8 cellular contexts compared by ENCODE assay signal in genomic region chr17:7042507-7043194, GRCh38. TPM values are rescaled to one million over a fixed set of nuclear protein-coding genes. Genes with fewer than 3 reads are reported as not detected.
A peak's percentile ranks its signal among the peaks of the same experiment; 100 is the strongest.
DNase-seq lines count a peak whose midpoint lies in the region; ATAC-seq, FAIRE-seq and TF ChIP-seq lines count a peak whose summit lies in the region.

No MANE protein-coding gene starts in this region.

- H3K4me1 Mint-ChIP-seq in CD4-positive, alpha-beta memory T cell: peaks cover 16 to 71% (median 39%) of the 10 kb centered on the region in 4 donors
- H3K4me1 Mint-ChIP-seq in activated CD4-positive, alpha-beta memory T cell treated with anti-CD3 and anti-CD28 coated beads for 36 hours (ENCODE audit: low read depth): peaks cover 49% of the 10 kb centered on the region

- DNase-seq in CD4-positive, alpha-beta memory T cell: peak in 4 of 5 donors; percentile 36 to 60 (median 50)
- DNase-seq in activated CD4-positive, alpha-beta memory T cell treated with anti-CD3 and anti-CD28 coated beads for 36 hours: peak; percentile 70
- peak in 1 of 2 experiments; percentile 26 for DNase-seq in erythroblast (lab: John Stamatoyannopoulos, UW)
- no peak for DNase-seq in small intestine
- no peak for DNase-seq in SIG-M5 (lab: John Stamatoyannopoulos, UW)

- H2AFZ ChIP-seq in parathyroid adenoma: peak overlapping the region; percentile 92

- H3K9me3 Mint-ChIP-seq in CD4-positive, alpha-beta memory T cell: no peaks in the 10 kb centered on the region
- H3K9me3 Mint-ChIP-seq in activated CD4-positive, alpha-beta memory T cell treated with anti-CD3 and anti-CD28 coated beads for 36 hours: no peaks in the 10 kb centered on the region

- peak overlapping the region; percentile 77 for H3K9ac ChIP-seq in parathyroid adenoma

- intact Hi-C loops in CD4-positive, alpha-beta memory T cell (cut with micrococcal nuclease): no loop called here
- intact Hi-C loops in activated CD4-positive, alpha-beta memory T cell treated with anti-CD3 and anti-CD28 coated beads for 36 hours (cut with micrococcal nuclease): no loop called here

- H3K36me3 ChIP-seq in CD4-positive, alpha-beta memory T cell (ENCODE audit: insufficient read depth, low read length): no peaks in the 10 kb centered on the region
- H3K36me3 ChIP-seq in parathyroid adenoma (ENCODE audit: control insufficient read depth, insufficient read depth, low read length): no peaks in the 10 kb centered on the region
- H3K36me3 ChIP-seq in small intestine (ENCODE audit: control insufficient read depth in 2 of 2, insufficient read depth in 2 of 2, low read length in 2 of 2): no peaks in the 10 kb centered on the region

- no peaks in the 10 kb centered on the region for H3K36me3 Mint-ChIP-seq in CD4-positive, alpha-beta memory T cell
- H3K36me3 Mint-ChIP-seq in activated CD4-positive, alpha-beta memory T cell treated with anti-CD3 and anti-CD28 coated beads for 36 hours: peaks cover 4% of the 10 kb centered on the region

- ATAC-seq in HG02642 (IDR thresholded peaks at IDR 0.05; ENCODE audit: poor library complexity, unreplicated experiment): no peak
- ATAC-seq in GM19324 (IDR thresholded peaks at IDR 0.05; ENCODE audit: low FRiP score, unreplicated experiment): no peak

- peak; percentile 26 for TF ChIP-seq POLR2A in erythroblast (IDR thresholded peaks at IDR 0.05; ENCODE audit: low read length)

- peak overlapping the region; percentile 5 to 96 (median 87) for H3K27ac Mint-ChIP-seq in CD4-positive, alpha-beta memory T cell
- H3K27ac Mint-ChIP-seq in activated CD4-positive, alpha-beta memory T cell treated with anti-CD3 and anti-CD28 coated beads for 36 hours: peak overlapping the region; percentile 66

- CTCF ChIA-PET in CD4-positive, alpha-beta memory T cell (lab: Charles Lee; ENCODE audit: partially characterized antibody): interaction anchor here (1.6 to 15.5 kb wide), 2 partner anchors 95 to 128 kb away, joined by 3 to 430 read pairs; no protein-coding TSS in a partner anchor
- CTCF ChIA-PET in activated CD4-positive, alpha-beta memory T cell treated with anti-CD3 and anti-CD28 coated beads for 36 hours (lab: Charles Lee): interaction anchor here (0.8 to 20.9 kb wide), 5 partner anchors 9 to 135 kb away, joined by 3 to 509 read pairs (median 3); no protein-coding TSS in a partner anchor

- TF ChIP-seq CTCF in parathyroid adenoma (IDR thresholded peaks at IDR 0.05): no peak

- no peaks in the 10 kb centered on the region for H3K79me2 ChIP-seq in parathyroid adenoma

- peaks cover 58% of the 10 kb centered on the region for H3K4me1 ChIP-seq in CD4-positive, alpha-beta memory T cell (ENCODE audit: insufficient read depth, low read length)
- peaks cover 29% of the 10 kb centered on the region for H3K4me1 ChIP-seq in parathyroid adenoma
- peaks cover 8 to 11% of the 10 kb centered on the region in 2 donors for H3K4me1 ChIP-seq in small intestine (ENCODE audit: control insufficient read depth in 2 of 2, insufficient read depth in 1 of 2, low read depth in 1 of 2, low read length in 1 of 2)

- peak overlapping the region; percentile 36 to 59 for H3K4me3 ChIP-seq in CD4-positive, alpha-beta memory T cell (ENCODE audit: low read length in 2 of 2)
- H3K4me3 ChIP-seq in parathyroid adenoma (ENCODE audit: low read depth, low read length) (peak overlapping the region; percentile 66), small intestine (ENCODE audit: low read depth in 1 of 2, low read length in 2 of 2) (peak overlapping the region in 1 of 2 donors; percentile 33)

- peak overlapping the region; percentile 74 to 94 (median 80) for H3K4me3 Mint-ChIP-seq in CD4-positive, alpha-beta memory T cell
- H3K4me3 Mint-ChIP-seq in activated CD4-positive, alpha-beta memory T cell treated with anti-CD3 and anti-CD28 coated beads for 36 hours: peak overlapping the region; percentile 71

- FAIRE-seq in small intestine (lab: Jason Lieb, UNC): no peak

- H3K4me2 ChIP-seq in parathyroid adenoma (ENCODE audit: low read length): peak overlapping the region; percentile 85

- no peaks in the 10 kb centered on the region for H3K9me3 ChIP-seq in CD4-positive, alpha-beta memory T cell (ENCODE audit: control insufficient read depth in 1 of 2, low read length in 2 of 2)
- H3K9me3 ChIP-seq in parathyroid adenoma (ENCODE audit: control insufficient read depth, low read length) (no peaks in the 10 kb centered on the region), small intestine (ENCODE audit: control insufficient read depth, low read depth) (no peaks in the 10 kb centered on the region)

- peaks cover 2% of the 10 kb centered on the region in 2 donors for H3K27me3 Mint-ChIP-seq in CD4-positive, alpha-beta memory T cell
- H3K27me3 Mint-ChIP-seq in activated CD4-positive, alpha-beta memory T cell treated with anti-CD3 and anti-CD28 coated beads for 36 hours: peaks cover 2% of the 10 kb centered on the region

- peak overlapping the region; percentile 35 for H3K27ac ChIP-seq in CD4-positive, alpha-beta memory T cell (ENCODE audit: low read depth, low read length)
- H3K27ac ChIP-seq in parathyroid adenoma (peak overlapping the region; percentile 96), small intestine (ENCODE audit: low read depth in 1 of 2, low read length in 1 of 2) (no peak overlapping the region)

- POLR2A ChIA-PET in CD4-positive, alpha-beta memory T cell (lab: Charles Lee; ENCODE audit: partially characterized antibody): interaction anchor here (0.6 to 2.7 kb wide), 9 partner anchors 10 to 648 kb away, joined by 3 to 11 read pairs (median 4); partner anchors contain the start of genes BCL6B and RNASEK
- POLR2A ChIA-PET in activated CD4-positive, alpha-beta memory T cell treated with anti-CD3 and anti-CD28 coated beads for 36 hours (lab: Charles Lee): interaction anchor here (2.0 kb wide), 1 partner anchor 91 kb away, joined by 5 read pairs; no protein-coding TSS in a partner anchor

- H3K27me3 ChIP-seq in CD4-positive, alpha-beta memory T cell (ENCODE audit: insufficient read depth, low read length): no peaks in the 10 kb centered on the region
- H3K27me3 ChIP-seq in parathyroid adenoma (ENCODE audit: control insufficient read depth, insufficient read depth, low read length) (no peaks in the 10 kb centered on the region), small intestine (ENCODE audit: control insufficient read depth in 2 of 2, insufficient read depth in 2 of 2, low read length in 2 of 2) (no peaks in the 10 kb centered on the region)

- 6 to 10% (median 10%) methylated on average over 40 to 52 of the region's 52 CpGs for WGBS in small intestine, 3 donors

RNA-seq across cellular contexts. Expression of gene SLC16A11, which starts 1.2 kb away (rescaled TPM):
- total RNA-seq in CD4-positive, alpha-beta memory T cell: 1 to 10 TPM in 1 of 2 experiments, under 1 TPM in 1; 0.89 to 1.2 TPM
- polyA plus RNA-seq in CD4-positive, alpha-beta memory T cell: under 1 TPM; 0.50 to 0.69 TPM
- total RNA-seq in activated CD4-positive, alpha-beta memory T cell treated with anti-CD3 and anti-CD28 coated beads for 36 hours: 1 to 10 TPM; 1.4 to 1.5 TPM
- 1 to 10 TPM in 1 of 3 donors, not detected in 2; 2.3 TPM for polyA plus RNA-seq in small intestine

RNA-seq across cellular contexts. Expression of gene SLC16A13, which starts 6.8 kb away (rescaled TPM):
- 10 to 100 TPM; 13.1 to 13.7 TPM for total RNA-seq in CD4-positive, alpha-beta memory T cell
- polyA plus RNA-seq in CD4-positive, alpha-beta memory T cell: 1 to 10 TPM in 1 of 2 donors, under 1 TPM in 1; 0.93 to 1.8 TPM
- 10 to 100 TPM; 10.4 to 10.7 TPM for total RNA-seq in activated CD4-positive, alpha-beta memory T cell treated with anti-CD3 and anti-CD28 coated beads for 36 hours
- 1 to 10 TPM; 1.8 to 8.0 (median 1.9) TPM for polyA plus RNA-seq in small intestine

RNA-seq across cellular contexts. Expression of gene BCL6B, which starts 19.8 kb away (rescaled TPM):
- total RNA-seq in CD4-positive, alpha-beta memory T cell: not detected
- not detected for polyA plus RNA-seq in CD4-positive, alpha-beta memory T cell
- total RNA-seq in activated CD4-positive, alpha-beta memory T cell treated with anti-CD3 and anti-CD28 coated beads for 36 hours: 1 to 10 TPM in 1 of 2 experiments, under 1 TPM in 1; 0.53 to 1.3 TPM
- 1 to 10 TPM in 2 of 3 donors, under 1 TPM in 1; 0.45 to 8.7 (median 2.4) TPM for polyA plus RNA-seq in small intestine

RNA-seq across cellular contexts. Expression of gene RNASEK, which starts 30.2 kb away (rescaled TPM):
- total RNA-seq in CD4-positive, alpha-beta memory T cell: 100 to 1,000 TPM; 166 to 179 TPM
- 100 to 1,000 TPM; 410 to 812 TPM for polyA plus RNA-seq in CD4-positive, alpha-beta memory T cell
- total RNA-seq in activated CD4-positive, alpha-beta memory T cell treated with anti-CD3 and anti-CD28 coated beads for 36 hours: 100 to 1,000 TPM; 175 to 180 TPM
- polyA plus RNA-seq in small intestine: 100 to 1,000 TPM; 204 to 313 (median 302) TPM

RNA-seq across cellular contexts. Expression of gene CLEC10A, which starts 37.4 kb away (rescaled TPM):
- total RNA-seq in CD4-positive, alpha-beta memory T cell: 1 to 10 TPM; 1.4 TPM
- polyA plus RNA-seq in CD4-positive, alpha-beta memory T cell: not detected
- total RNA-seq in activated CD4-positive, alpha-beta memory T cell treated with anti-CD3 and anti-CD28 coated beads for 36 hours: not detected
- 10 to 100 TPM in 2 of 3 donors, under 1 TPM in 1; 0.45 to 14.6 (median 11.6) TPM for polyA plus RNA-seq in small intestine

Comparison
In these comparisons a context has a peak if more than half of its experiments do, and no peak if none do; other contexts are left out.
1. DNase-seq: peak in CD4-positive, alpha-beta memory T cell (4 of 5) and activated CD4-positive, alpha-beta memory T cell treated with anti-CD3 and anti-CD28 coated beads for 36 hours (single experiment); none in small intestine (single experiment) and SIG-M5 (single experiment).
2. H3K27ac ChIP-seq: peak in CD4-positive, alpha-beta memory T cell (single experiment) and parathyroid adenoma (single experiment); none in small intestine (0 of 2).